In the genomic region with DNA sequence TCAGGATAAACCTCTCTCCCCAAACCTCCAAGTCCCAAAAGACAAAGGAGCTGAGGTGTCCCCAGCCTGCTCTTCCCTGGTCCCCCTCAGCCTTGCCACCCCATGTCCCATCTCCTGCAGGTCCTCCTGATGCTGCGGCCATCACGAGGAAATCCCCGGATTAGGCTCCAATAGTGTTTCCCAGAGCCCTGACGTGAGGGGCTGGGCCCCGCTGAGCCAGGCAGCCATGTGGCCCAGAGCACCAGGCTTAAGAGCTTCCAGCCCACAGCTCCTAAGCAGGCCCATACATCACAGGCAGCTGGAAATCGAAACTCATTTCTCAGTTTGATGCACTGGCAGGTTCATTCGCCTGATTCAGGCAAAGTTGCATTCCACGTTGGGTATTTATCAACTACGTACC, we compare ENCODE assay signal across 1 cellular context.
TF ChIP-seq lines count a peak whose summit lies in the region.

No MANE protein-coding gene starts in this region.

TF ChIP-seq in GM23338, 12 proteins besides CTCF, POLR2A, EP300 and RAD21 (continued from another document):
- TF ChIP-seq ZNF462 (CRISPR knock-in tag; IDR thresholded peaks at IDR 0.05) (no peak), NANOG (IDR thresholded peaks at IDR 0.05; ENCODE audit: borderline replicate concordance) (no peak), JUNB (IDR thresholded peaks at IDR 0.05; ENCODE audit: unreplicated experiment) (no peak)
